ENCODE assay signal across 8 cellular contexts in genomic region chr17:58514795-58515157, GRCh38. TPM values are rescaled to one million over a fixed set of nuclear protein-coding genes. Genes with fewer than 3 reads are reported as not detected.
DNase-seq lines count a peak whose midpoint lies in the region; ATAC-seq and TF ChIP-seq lines count a peak whose summit lies in the region.

No MANE protein-coding gene starts in this region.

- H3K9me3 ChIP-seq in right cardiac atrium (ENCODE audit: control insufficient read depth, low read length) (no peaks in the 10 kb centered on the region), skeletal muscle tissue (ENCODE audit: control insufficient read depth in 3 of 3, low read length in 3 of 3) (no peaks in the 10 kb centered on the region)

- H3K4me1 ChIP-seq in GM23338 (ENCODE audit: insufficient read depth) (peaks cover 24% of the 10 kb centered on the region), right cardiac atrium (ENCODE audit: control insufficient read depth, insufficient read depth, low read length) (peaks cover 8% of the 10 kb centered on the region), skeletal muscle tissue (ENCODE audit: control insufficient read depth in 3 of 3, insufficient read depth in 3 of 3, low read length in 3 of 3) (peaks cover 22 to 35% (median 27%) of the 10 kb centered on the region in 3 donors)

- peaks cover 30% of the 10 kb centered on the region for H3K4me1 Mint-ChIP-seq in GM23338
- H3K4me1 Mint-ChIP-seq in activated CD4-positive, alpha-beta memory T cell treated with anti-CD3 and anti-CD28 coated beads for 36 hours (ENCODE audit: low read depth) = peaks cover 44% of the 10 kb centered on the region

- CTCF ChIA-PET in activated CD4-positive, alpha-beta memory T cell treated with anti-CD3 and anti-CD28 coated beads for 36 hours (lab: Charles Lee) = interaction anchor here (1.4 to 2.3 kb wide), 3 partner anchors 27 to 197 kb away, joined by 3 to 13 read pairs (median 3); partner anchors contain the start of genes HSF5 and RNF43

- no peaks in the 10 kb centered on the region; the same call in 1 of the 2 replicates for H4K20me1 ChIP-seq in GM23338 (replicated peaks; ENCODE audit: insufficient read depth)

- H3K79me2 ChIP-seq in GM23338 (replicated peaks; ENCODE audit: insufficient read depth) = peaks cover 34% of the 10 kb centered on the region

- H3F3A ChIP-seq in GM23338 (replicated peaks; ENCODE audit: low read depth) = peaks cover 8% of the 10 kb centered on the region; the same call in 1 of the 2 replicates

- peak overlapping the region; percentile 95 for H3K4me3 ChIP-seq in GM23338
- H3K4me3 ChIP-seq in right cardiac atrium (ENCODE audit: low read length) = peak overlapping the region; percentile 78
- H3K4me3 ChIP-seq in skeletal muscle tissue (ENCODE audit: low read length in 3 of 3) = peak overlapping the region in 2 of 3 donors; percentile 29 to 59

- POLR2A ChIA-PET in activated CD4-positive, alpha-beta memory T cell treated with anti-CD3 and anti-CD28 coated beads for 36 hours (lab: Charles Lee) = interaction anchor here (0.6 to 1.7 kb wide), 9 partner anchors 9 to 187 kb away, joined by 3 to 7 read pairs (median 4); partner anchors contain the start of genes HSF5 and TSPOAP1

- H3K36me3 Mint-ChIP-seq in GM23338 (ENCODE audit: low read depth) = peaks cover 32% of the 10 kb centered on the region
- H3K36me3 Mint-ChIP-seq in activated CD4-positive, alpha-beta memory T cell treated with anti-CD3 and anti-CD28 coated beads for 36 hours = peaks cover 26% of the 10 kb centered on the region

- peaks cover 24% of the 10 kb centered on the region for H3K36me3 ChIP-seq in GM23338 (ENCODE audit: insufficient read depth)
- peaks cover 24 to 31% (median 25%) of the 10 kb centered on the region in 3 donors for H3K36me3 ChIP-seq in skeletal muscle tissue (ENCODE audit: control insufficient read depth in 3 of 3, insufficient read depth in 3 of 3, low read length in 3 of 3)

- 19% methylated on average over 11 of the region's 11 CpGs for WGBS in right cardiac atrium

- no peak for TF ChIP-seq CTCF in GM23338 (conservative IDR thresholded peaks at IDR 0.05; ENCODE audit: low read depth in 2 of 2)

- H3K27me3 Mint-ChIP-seq in GM23338 (ENCODE audit: insufficient read depth, low read depth, poor library complexity) = peaks cover 19% of the 10 kb centered on the region
- no peaks in the 10 kb centered on the region for H3K27me3 Mint-ChIP-seq in activated CD4-positive, alpha-beta memory T cell treated with anti-CD3 and anti-CD28 coated beads for 36 hours

- H2AFZ ChIP-seq in GM23338 = peak overlapping the region; percentile 66; the same call in 1 of the 2 replicates

- H3K9me2 ChIP-seq in GM23338 (ENCODE audit: insufficient read depth) = 0 out of 2 replicates have a peak, but pooled peaks cover under 1% of the 10 kb centered on the region

- no peaks in the 10 kb centered on the region for H3K27me3 ChIP-seq in GM23338 (ENCODE audit: insufficient read depth)
- no peaks in the 10 kb centered on the region for H3K27me3 ChIP-seq in right cardiac atrium (ENCODE audit: control insufficient read depth, insufficient read depth)
- H3K27me3 ChIP-seq in skeletal muscle tissue (ENCODE audit: control insufficient read depth in 3 of 3, insufficient read depth in 3 of 3, low read length in 3 of 3) = no peaks in the 10 kb centered on the region

- H3K9me3 Mint-ChIP-seq in GM23338 = no peaks in the 10 kb centered on the region; the same call in 2 of the 3 replicates
- no peaks in the 10 kb centered on the region for H3K9me3 Mint-ChIP-seq in activated CD4-positive, alpha-beta memory T cell treated with anti-CD3 and anti-CD28 coated beads for 36 hours

- DNase-seq in GM23338 (ENCODE audit: low spot score) (no peak), right cardiac atrium (no peak), NOMO-1 treated with DMSO at 0.1 percent for 48 hours (lab: John Stamatoyannopoulos, UW; ENCODE audit: unreplicated experiment) (no peak), midbrain (lab: John Stamatoyannopoulos, UW) (no peak), NCI-H2196 (lab: John Stamatoyannopoulos, UW; ENCODE audit: unreplicated experiment) (no peak)
- DNase-seq in activated CD4-positive, alpha-beta memory T cell treated with anti-CD3 and anti-CD28 coated beads for 36 hours = no peak

- ATAC-seq in GM23338 = no peak
- ATAC-seq in right cardiac atrium = no peak
- ATAC-seq in HG03095 (IDR thresholded peaks at IDR 0.05; ENCODE audit: unreplicated experiment) = no peak

- intact Hi-C loops in activated CD4-positive, alpha-beta memory T cell treated with anti-CD3 and anti-CD28 coated beads for 36 hours (cut with micrococcal nuclease) = loop anchor here (1.0 to 5.0 kb wide), 2 partner anchors 22 to 177 kb away; no protein-coding TSS in a partner anchor
- intact Hi-C loops in right cardiac atrium (cut with DNase I) = loop anchor here in 3 of 4 donors (5.0 kb wide), 2 partner anchors 178 to 493 kb away; partner anchors contain the start of genes RAD51C (in 2 of the 3) and TEX14 (in 2 of the 3)

- peak overlapping the region; percentile 82 for H3K4me2 ChIP-seq in GM23338

- H3K27ac Mint-ChIP-seq in GM23338 = peak overlapping the region; percentile 81
- H3K27ac Mint-ChIP-seq in activated CD4-positive, alpha-beta memory T cell treated with anti-CD3 and anti-CD28 coated beads for 36 hours = peak overlapping the region; percentile 5

- peak overlapping the region; percentile 92 for H3K27ac ChIP-seq in GM23338 (ENCODE audit: low read depth)
- H3K27ac ChIP-seq in right cardiac atrium (ENCODE audit: low read length) = peak overlapping the region; percentile 25
- peak overlapping the region; percentile 71 for H3K27ac ChIP-seq in skeletal muscle tissue (ENCODE audit: low read depth, low read length)

- H3K9ac ChIP-seq in skeletal muscle tissue (ENCODE audit: low read depth in 1 of 3, low read length in 3 of 3) = peak overlapping the region in 1 of 3 donors; percentile 80

- H3K4me3 Mint-ChIP-seq in GM23338 = peak overlapping the region; percentile 93
- peak overlapping the region; percentile 58 for H3K4me3 Mint-ChIP-seq in activated CD4-positive, alpha-beta memory T cell treated with anti-CD3 and anti-CD28 coated beads for 36 hours

TF ChIP-seq in GM23338, 12 proteins besides CTCF, POLR2A, EP300 and RAD21 (continues in another document):
- TF ChIP-seq JUNB (IDR thresholded peaks at IDR 0.05; ENCODE audit: unreplicated experiment) (no peak), STAT1 (IDR thresholded peaks at IDR 0.05; ENCODE audit: unreplicated experiment) (no peak), ZNF114 (CRISPR knock-in tag; IDR thresholded peaks at IDR 0.05) (no peak), CREB1 (CRISPR knock-in tag; IDR thresholded peaks at IDR 0.05; ENCODE audit: low read depth) (no peak), ZNF331 (CRISPR knock-in tag; IDR thresholded peaks at IDR 0.05; ENCODE audit: low read depth) (no peak), POLR2AphosphoS5 (IDR thresholded peaks at IDR 0.05; ENCODE audit: low read depth) (no peak), EZH2 (IDR thresholded peaks at IDR 0.05; ENCODE audit: low read depth, unreplicated experiment) (no peak), REST (IDR thresholded peaks at IDR 0.05; ENCODE audit: unreplicated experiment) (no peak)

RNA-seq across cellular contexts. Expression of gene MTMR4, which starts 0.3 kb away (rescaled TPM):
- 40.2 and 42.2 TPM in 2 replicates for total RNA-seq in GM23338 (2014; rRNA removed; shearing (Covaris generic))
- 8.8 and 11.1 TPM in 2 replicates for polyA plus RNA-seq in GM23338 (2016; fragmentation: Nextera tagmentation; extraction: Ambion mirVana)
- total RNA-seq in activated CD4-positive, alpha-beta memory T cell treated with anti-CD3 and anti-CD28 coated beads for 36 hours = 10 to 100 TPM; 61.6 to 66.5 TPM
- total RNA-seq in right cardiac atrium = 10 to 100 TPM; 11.5 to 26.5 (median 23.5) TPM
- polyA plus RNA-seq in right cardiac atrium = 8.5 TPM
- 23.0 TPM for total RNA-seq in skeletal muscle tissue

RNA-seq across cellular contexts. Expression of gene HSF5, which starts 26.6 kb away (rescaled TPM):
- 0.23 and 0.24 TPM in 2 replicates for total RNA-seq in GM23338 (2014; rRNA removed; shearing (Covaris generic))
- polyA plus RNA-seq in GM23338 (2016; fragmentation: Nextera tagmentation; extraction: Ambion mirVana) = not detected in 2 replicates
- total RNA-seq in activated CD4-positive, alpha-beta memory T cell treated with anti-CD3 and anti-CD28 coated beads for 36 hours = 1 to 10 TPM; 2.9 to 3.0 TPM
- under 1 TPM in 3 of 4 donors, not detected in 1; 0.06 to 0.23 (median 0.08) TPM for total RNA-seq in right cardiac atrium
- 0.02 TPM for polyA plus RNA-seq in right cardiac atrium
- under 0.01 TPM for total RNA-seq in skeletal muscle tissue

Comparison
In these comparisons a context has a peak if more than half of its experiments do, and no peak if none do; other contexts are left out.
1. H3K27ac ChIP-seq: peak in every context shown above with its lines; median percentile 92 in GM23338; 71 in skeletal muscle tissue; 25 in right cardiac atrium.
2. H3K4me3 ChIP-seq: peak in every context shown above with its lines; median percentile 95 in GM23338; 78 in right cardiac atrium; 44 in skeletal muscle tissue.